In the genomic region with DNA sequence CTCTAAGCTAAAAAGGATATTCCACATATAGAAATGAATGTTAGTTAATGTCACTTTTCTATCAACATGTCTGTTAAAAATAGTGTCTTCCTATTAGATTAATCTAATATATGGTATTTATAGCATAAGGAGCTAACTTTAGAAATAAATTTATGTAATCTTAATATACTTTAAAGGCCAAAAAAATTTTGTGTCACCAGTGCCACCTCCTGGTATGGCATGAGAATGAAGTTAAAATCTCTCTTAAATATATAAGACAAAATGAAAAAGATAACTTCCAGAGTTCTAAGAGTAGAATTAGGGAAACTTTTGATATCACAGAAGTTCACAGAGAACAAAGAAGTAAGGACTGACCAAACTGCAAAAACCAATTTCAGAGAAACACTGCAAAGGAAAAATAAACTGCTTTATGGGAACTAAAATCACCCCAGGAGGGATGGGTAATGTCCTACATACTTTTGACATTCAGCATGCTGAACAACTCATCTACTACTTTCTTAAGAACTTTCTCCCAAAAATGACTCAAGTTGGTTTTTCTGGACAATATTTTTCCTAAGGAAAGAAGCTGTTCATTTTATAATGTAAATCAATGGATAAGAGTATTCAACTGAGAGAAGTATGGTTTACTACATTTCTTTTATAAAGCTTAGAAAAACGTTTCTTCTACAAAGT, we compare ENCODE assay signal across 8 cellular contexts.
DNase-seq lines count a peak whose midpoint lies in the region; ATAC-seq and TF ChIP-seq lines count a peak whose summit lies in the region.

No MANE protein-coding gene starts in this region.

- H3K27ac Mint-ChIP-seq in Calu3 (ENCODE audit: unreplicated experiment) (no peak overlapping the region), GM23338 (no peak overlapping the region), T-helper 17 cell (no peak overlapping the region)

- H3K18ac ChIP-seq in mesenchymal stem cell (ENCODE audit: low read depth in 1 of 2, low read length in 2 of 2): no peak overlapping the region

- H3F3A ChIP-seq in GM23338 (replicated peaks; ENCODE audit: low read depth): no peaks in the 10 kb centered on the region

- H3K27me3 ChIP-seq in brain microvascular endothelial cell (replicated peaks) (no peaks in the 10 kb centered on the region), mesenchymal stem cell (ENCODE audit: control insufficient read depth in 1 of 2, insufficient read depth in 1 of 2, low read length in 2 of 2) (no peaks in the 10 kb centered on the region), GM23338 (ENCODE audit: insufficient read depth) (no peaks in the 10 kb centered on the region)

- H3K9me3 ChIP-seq in mesenchymal stem cell (ENCODE audit: control insufficient read depth, low read length) (no peaks in the 10 kb centered on the region), T-helper 17 cell (ENCODE audit: control insufficient read depth, low read length, poor library complexity, severe bottlenecking) (no peaks in the 10 kb centered on the region)

- H3K23ac ChIP-seq in mesenchymal stem cell (ENCODE audit: low read length in 2 of 2): no peak overlapping the region

- H3K27ac ChIP-seq in brain microvascular endothelial cell: no peak overlapping the region
- no peak overlapping the region for H3K27ac ChIP-seq in mesenchymal stem cell (ENCODE audit: low read length, poor library complexity, severe bottlenecking)
- H3K27ac ChIP-seq in GM23338 (ENCODE audit: low read depth): no peak overlapping the region

- DNase-seq in Calu3 (peak; percentile 1), LHCN-M2 (ENCODE audit: low read depth) (peak; percentile 29), brain microvascular endothelial cell (no peak), mesenchymal stem cell (peak; percentile 37), GM23338 (ENCODE audit: low spot score) (no peak), T-helper 17 cell (no peak), RPMI8226 (no peak)

- BruUV-seq in Calu3 (replicated peaks; lab: Mats Ljungman, UMichigan): no TSS peak

- no peak overlapping the region for H2BK120ac ChIP-seq in mesenchymal stem cell (ENCODE audit: low read depth, low read length)

- H3K36me3 ChIP-seq in brain microvascular endothelial cell (replicated peaks) (peaks cover 19% of the 10 kb centered on the region), mesenchymal stem cell (ENCODE audit: control insufficient read depth in 1 of 2, insufficient read depth in 2 of 2, low read depth in 1 of 2, low read length in 2 of 2) (peaks cover 5 to 50% of the 10 kb centered on the region in 2 experiments), GM23338 (ENCODE audit: insufficient read depth) (peaks cover 22% of the 10 kb centered on the region; the same call in 1 of the 2 replicates)

- H3K14ac ChIP-seq in mesenchymal stem cell (ENCODE audit: low read length in 2 of 2): no peak overlapping the region

- H3K9me3 Mint-ChIP-seq in Calu3 (ENCODE audit: low read depth, unreplicated experiment) (no peaks in the 10 kb centered on the region), GM23338 (no peaks in the 10 kb centered on the region)

- H2BK15ac ChIP-seq in mesenchymal stem cell (ENCODE audit: low read depth, poor library complexity, severe bottlenecking): no peak overlapping the region

- intact Hi-C loops in Calu3 (cut with micrococcal nuclease; ENCODE audit: unreplicated experiment): no loop called here

- H2AFZ ChIP-seq in mesenchymal stem cell (ENCODE audit: low read depth, low read length): no peak overlapping the region
- no peak overlapping the region for H2AFZ ChIP-seq in GM23338

- H3K79me2 ChIP-seq in GM23338 (replicated peaks; ENCODE audit: insufficient read depth): no peaks in the 10 kb centered on the region

- WGBS in mesenchymal stem cell: no CpG with 5 or more reads among the region's 1 CpG

- H4K8ac ChIP-seq in mesenchymal stem cell (ENCODE audit: low read length): no peak overlapping the region

- H3K4me3 Mint-ChIP-seq in Calu3 (ENCODE audit: low read depth, unreplicated experiment) (no peak overlapping the region), GM23338 (no peak overlapping the region), T-helper 17 cell (no peak overlapping the region)

- no peak overlapping the region for H3K4ac ChIP-seq in mesenchymal stem cell (ENCODE audit: low read depth in 1 of 2, low read length in 2 of 2)

- TF ChIP-seq CTCF in Calu3 (IDR thresholded peaks at IDR 0.05; ENCODE audit: unreplicated experiment) (no peak), brain microvascular endothelial cell (IDR thresholded peaks at IDR 0.05; ENCODE audit: low read depth, low read length, missing control alignments) (peak; percentile 43), GM23338 (conservative IDR thresholded peaks at IDR 0.05; ENCODE audit: low read depth in 2 of 2) (peak in 1 of 2 experiments; percentile 66; a peak in 3 of 4 replicates)

- no peaks in the 10 kb centered on the region for H3K9me2 ChIP-seq in GM23338 (ENCODE audit: insufficient read depth)

- H2AK5ac ChIP-seq in mesenchymal stem cell (ENCODE audit: low read length, severe bottlenecking): no peak overlapping the region

- H3K79me1 ChIP-seq in mesenchymal stem cell (replicated peaks; ENCODE audit: low read length, poor library complexity, severe bottlenecking): peaks cover 5% of the 10 kb centered on the region

- CTCF ChIA-PET in Calu3 (lab: Charles Lee): interaction anchor here (0.7 kb wide), 1 partner anchor 115 kb away, joined by 3 read pairs; no protein-coding TSS in a partner anchor

- no peaks in the 10 kb centered on the region for H3K27me3 Mint-ChIP-seq in Calu3 (ENCODE audit: unreplicated experiment)
- H3K27me3 Mint-ChIP-seq in GM23338 (ENCODE audit: insufficient read depth, low read depth, poor library complexity): no peaks in the 10 kb centered on the region
- H3K27me3 Mint-ChIP-seq in T-helper 17 cell: no peaks in the 10 kb centered on the region

- H4K91ac ChIP-seq in mesenchymal stem cell (ENCODE audit: low read length): no peak overlapping the region

- H2BK12ac ChIP-seq in mesenchymal stem cell (ENCODE audit: low read length in 2 of 2): no peak overlapping the region

- H3K4me1 ChIP-seq in mesenchymal stem cell (ENCODE audit: control insufficient read depth, insufficient read depth, low read depth, low read length) (peaks cover 1% of the 10 kb centered on the region), GM23338 (ENCODE audit: insufficient read depth) (no peaks in the 10 kb centered on the region)

- in situ Hi-C loops in brain microvascular endothelial cell (cut with HindIII; ENCODE audit: low pct_ligation_motif_present, low sequenced_read_pairs): no loop called here

- no peak for ATAC-seq in GM21423 (IDR thresholded peaks at IDR 0.05; ENCODE audit: unreplicated experiment)
- no peak for ATAC-seq in GM23338
- ATAC-seq in T-helper 17 cell: no peak

- H3K4me2 ChIP-seq in mesenchymal stem cell (ENCODE audit: low read length, poor library complexity, severe bottlenecking): no peak overlapping the region
- H3K4me2 ChIP-seq in GM23338: no peak overlapping the region

- H3K4me3 ChIP-seq in brain microvascular endothelial cell (ENCODE audit: low read depth, low read length) (no peak overlapping the region), mesenchymal stem cell (ENCODE audit: insufficient read depth in 1 of 2, low read depth in 1 of 2, low read length in 2 of 2) (no peak overlapping the region), GM23338 (no peak overlapping the region)

- no peak overlapping the region for H2BK5ac ChIP-seq in mesenchymal stem cell (ENCODE audit: low read depth, low read length, poor library complexity, severe bottlenecking)

- H3K4me1 Mint-ChIP-seq in Calu3 (ENCODE audit: low read depth, unreplicated experiment) (no peaks in the 10 kb centered on the region), GM23338 (no peaks in the 10 kb centered on the region), T-helper 17 cell (no peaks in the 10 kb centered on the region)

- H3K36me3 Mint-ChIP-seq in Calu3 (ENCODE audit: insufficient read depth, unreplicated experiment) (peaks cover 25% of the 10 kb centered on the region), GM23338 (ENCODE audit: low read depth) (peaks cover 48% of the 10 kb centered on the region), T-helper 17 cell (ENCODE audit: low read depth) (no peaks in the 10 kb centered on the region)

- peaks cover 3% of the 10 kb centered on the region for H4K20me1 ChIP-seq in GM23338 (replicated peaks; ENCODE audit: insufficient read depth)

- peak overlapping the region; percentile 0 for H3K9ac ChIP-seq in mesenchymal stem cell (ENCODE audit: low read length)

TF ChIP-seq in GM23338, 12 proteins besides CTCF, POLR2A, EP300 and RAD21 (continues in another document):
- TF ChIP-seq, protein P1, sequence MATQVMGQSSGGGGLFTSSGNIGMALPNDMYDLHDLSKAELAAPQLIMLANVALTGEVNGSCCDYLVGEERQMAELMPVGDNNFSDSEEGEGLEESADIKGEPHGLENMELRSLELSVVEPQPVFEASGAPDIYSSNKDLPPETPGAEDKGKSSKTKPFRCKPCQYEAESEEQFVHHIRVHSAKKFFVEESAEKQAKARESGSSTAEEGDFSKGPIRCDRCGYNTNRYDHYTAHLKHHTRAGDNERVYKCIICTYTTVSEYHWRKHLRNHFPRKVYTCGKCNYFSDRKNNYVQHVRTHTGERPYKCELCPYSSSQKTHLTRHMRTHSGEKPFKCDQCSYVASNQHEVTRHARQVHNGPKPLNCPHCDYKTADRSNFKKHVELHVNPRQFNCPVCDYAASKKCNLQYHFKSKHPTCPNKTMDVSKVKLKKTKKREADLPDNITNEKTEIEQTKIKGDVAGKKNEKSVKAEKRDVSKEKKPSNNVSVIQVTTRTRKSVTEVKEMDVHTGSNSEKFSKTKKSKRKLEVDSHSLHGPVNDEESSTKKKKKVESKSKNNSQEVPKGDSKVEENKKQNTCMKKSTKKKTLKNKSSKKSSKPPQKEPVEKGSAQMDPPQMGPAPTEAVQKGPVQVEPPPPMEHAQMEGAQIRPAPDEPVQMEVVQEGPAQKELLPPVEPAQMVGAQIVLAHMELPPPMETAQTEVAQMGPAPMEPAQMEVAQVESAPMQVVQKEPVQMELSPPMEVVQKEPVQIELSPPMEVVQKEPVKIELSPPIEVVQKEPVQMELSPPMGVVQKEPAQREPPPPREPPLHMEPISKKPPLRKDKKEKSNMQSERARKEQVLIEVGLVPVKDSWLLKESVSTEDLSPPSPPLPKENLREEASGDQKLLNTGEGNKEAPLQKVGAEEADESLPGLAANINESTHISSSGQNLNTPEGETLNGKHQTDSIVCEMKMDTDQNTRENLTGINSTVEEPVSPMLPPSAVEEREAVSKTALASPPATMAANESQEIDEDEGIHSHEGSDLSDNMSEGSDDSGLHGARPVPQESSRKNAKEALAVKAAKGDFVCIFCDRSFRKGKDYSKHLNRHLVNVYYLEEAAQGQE (IDR thresholded peaks at IDR 0.05; ENCODE audit: unreplicated experiment): no peak
- TF ChIP-seq ZNF114 (CRISPR knock-in tag; IDR thresholded peaks at IDR 0.05): no peak
- no peak for TF ChIP-seq POLR2AphosphoS5 (IDR thresholded peaks at IDR 0.05; ENCODE audit: low read depth)
- TF ChIP-seq NANOG (IDR thresholded peaks at IDR 0.05; ENCODE audit: borderline replicate concordance): no peak
- TF ChIP-seq JUNB (IDR thresholded peaks at IDR 0.05; ENCODE audit: unreplicated experiment): no peak

Comparison
In these comparisons a context has a peak if more than half of its experiments do, and no peak if none do; other contexts are left out.
1. DNase-seq: peak in Calu3 (single experiment), LHCN-M2 (single experiment) and mesenchymal stem cell (single experiment); none in brain microvascular endothelial cell (single experiment), GM23338 (single experiment), T-helper 17 cell (0 of 3) and RPMI8226 (single experiment).